1 cellular context compared by ENCODE assay signal in genomic region chr20:62952373-62953166, GRCh38.
TF ChIP-seq lines count a peak whose summit lies in the region.

TSS of gene SLC17A9 (plus strand) at chr20:62952709. CDS start at chr20:62952831, 122 bp downstream.

TF ChIP-seq in HepG2, 621 proteins besides CTCF, POLR2A, EP300 and RAD21 (continued from another document and continues in another):
- TF ChIP-seq POGK (CRISPR knock-in tag; conservative IDR thresholded peaks at IDR 0.05): peak; percentile 47; the same call in 1 of the 2 replicates
- TF ChIP-seq ZNF839 (CRISPR knock-in tag; IDR thresholded peaks at IDR 0.05; ENCODE audit: borderline replicate concordance): 0 out of 2 replicates have a peak, but pooled peaks have one; percentile 41
- TF ChIP-seq RBM22 (optimal IDR thresholded peaks at IDR 0.05; ENCODE audit: low read length): peak; percentile 1
- TF ChIP-seq ZNF562 (CRISPR knock-in tag; IDR thresholded peaks at IDR 0.05; ENCODE audit: borderline replicate concordance): no peak
- peak; percentile 65; the same call in 1 of the 2 replicates for TF ChIP-seq CBFB (CRISPR knock-in tag; IDR thresholded peaks at IDR 0.05)
- TF ChIP-seq MAF1 (CRISPR knock-in tag; IDR thresholded peaks at IDR 0.05; ENCODE audit: borderline replicate concordance): no peak; the same call in 1 of the 2 replicates
- TF ChIP-seq ZBTB25 (CRISPR knock-in tag; IDR thresholded peaks at IDR 0.05): peak; percentile 78; the same call in 1 of the 2 replicates
- TF ChIP-seq NFATC3 (CRISPR knock-in tag; IDR thresholded peaks at IDR 0.05): peak; percentile 92; the same call in 1 of the 2 replicates
- TF ChIP-seq MED1 (CRISPR knock-in tag; IDR thresholded peaks at IDR 0.05): peak; percentile 93
- peak; percentile 98 for TF ChIP-seq MXD4 (CRISPR knock-in tag; IDR thresholded peaks at IDR 0.05)
- TF ChIP-seq KLF11 (CRISPR knock-in tag; IDR thresholded peaks at IDR 0.05): peak; percentile 88
- peak; percentile 56; the same call in 1 of the 2 replicates for TF ChIP-seq AHR (CRISPR knock-in tag; IDR thresholded peaks at IDR 0.05)
- no peak for TF ChIP-seq ZNF382 (CRISPR knock-in tag; IDR thresholded peaks at IDR 0.05; ENCODE audit: borderline replicate concordance)
- peak; percentile 45; the same call in 1 of the 2 replicates for TF ChIP-seq ZNF589 (CRISPR knock-in tag; conservative IDR thresholded peaks at IDR 0.05)
- TF ChIP-seq BRD4 (CRISPR knock-in tag; IDR thresholded peaks at IDR 0.05): peak; percentile 85; the same call in 1 of the 2 replicates
- TF ChIP-seq ZNF451 (CRISPR knock-in tag; IDR thresholded peaks at IDR 0.05): peak; percentile 96
- TF ChIP-seq ZNF720 (CRISPR knock-in tag; IDR thresholded peaks at IDR 0.05): no peak
- peak; percentile 45; the same call in 1 of the 2 replicates for TF ChIP-seq ZNF567 (CRISPR knock-in tag; IDR thresholded peaks at IDR 0.05; ENCODE audit: borderline replicate concordance)
- TF ChIP-seq ZNF670 (CRISPR knock-in tag; IDR thresholded peaks at IDR 0.05; ENCODE audit: borderline replicate concordance): peak; percentile 95
- no peak; the same call in 1 of the 2 replicates for TF ChIP-seq NFKB2 (CRISPR knock-in tag; IDR thresholded peaks at IDR 0.05; ENCODE audit: borderline replicate concordance)
- TF ChIP-seq SOX13 (IDR thresholded peaks at IDR 0.05): no peak
- TF ChIP-seq SOX13 (CRISPR knock-in tag; conservative IDR thresholded peaks at IDR 0.05 in 1 of 2, IDR thresholded peaks at IDR 0.05 in 1 of 2): peak in 1 of 2 experiments; percentile 79; a peak in 2 of 4 replicates
- peak; percentile 84; the same call in 1 of the 2 replicates for TF ChIP-seq ETV6 (CRISPR knock-in tag; conservative IDR thresholded peaks at IDR 0.05)
- TF ChIP-seq SP4 (CRISPR knock-in tag; IDR thresholded peaks at IDR 0.05): peak; percentile 96
- TF ChIP-seq ZNF766 (CRISPR knock-in tag; IDR thresholded peaks at IDR 0.05; ENCODE audit: borderline replicate concordance): no peak
- TF ChIP-seq FOXK1 (CRISPR knock-in tag; IDR thresholded peaks at IDR 0.05; ENCODE audit: borderline replicate concordance, low read depth): 0 out of 2 replicates have a peak, but pooled peaks have one; percentile 49
- no peak; the same call in 1 of the 2 replicates for TF ChIP-seq RNF2 (conservative IDR thresholded peaks at IDR 0.05; ENCODE audit: low read depth)
- TF ChIP-seq STAG1 (CRISPR knock-in tag; IDR thresholded peaks at IDR 0.05): peak; percentile 55
- TF ChIP-seq NCOR1 (IDR thresholded peaks at IDR 0.05; ENCODE audit: borderline replicate concordance, low read length): no peak
- TF ChIP-seq, protein P1, sequence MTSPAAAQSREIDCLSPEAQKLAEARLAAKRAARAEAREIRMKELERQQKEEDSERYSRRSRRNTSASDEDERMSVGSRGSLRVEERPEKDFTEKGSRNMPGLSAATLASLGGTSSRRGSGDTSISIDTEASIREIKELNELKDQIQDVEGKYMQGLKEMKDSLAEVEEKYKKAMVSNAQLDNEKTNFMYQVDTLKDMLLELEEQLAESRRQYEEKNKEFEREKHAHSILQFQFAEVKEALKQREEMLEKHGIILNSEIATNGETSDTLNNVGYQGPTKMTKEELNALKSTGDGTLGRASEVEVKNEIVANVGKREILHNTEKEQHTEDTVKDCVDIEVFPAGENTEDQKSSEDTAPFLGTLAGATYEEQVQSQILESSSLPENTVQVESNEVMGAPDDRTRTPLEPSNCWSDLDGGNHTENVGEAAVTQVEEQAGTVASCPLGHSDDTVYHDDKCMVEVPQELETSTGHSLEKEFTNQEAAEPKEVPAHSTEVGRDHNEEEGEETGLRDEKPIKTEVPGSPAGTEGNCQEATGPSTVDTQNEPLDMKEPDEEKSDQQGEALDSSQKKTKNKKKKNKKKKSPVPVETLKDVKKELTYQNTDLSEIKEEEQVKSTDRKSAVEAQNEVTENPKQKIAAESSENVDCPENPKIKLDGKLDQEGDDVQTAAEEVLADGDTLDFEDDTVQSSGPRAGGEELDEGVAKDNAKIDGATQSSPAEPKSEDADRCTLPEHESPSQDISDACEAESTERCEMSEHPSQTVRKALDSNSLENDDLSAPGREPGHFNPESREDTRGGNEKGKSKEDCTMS (CRISPR knock-in tag; conservative IDR thresholded peaks at IDR 0.05): 0 out of 2 replicates have a peak, but pooled peaks have one; percentile 89
- TF ChIP-seq FOXA3 (CRISPR knock-in tag; IDR thresholded peaks at IDR 0.05): peak; percentile 79
- peak; percentile 72; the same call in 1 of the 2 replicates for TF ChIP-seq BRCA1 (CRISPR knock-in tag; IDR thresholded peaks at IDR 0.05)
- TF ChIP-seq KLF6 (CRISPR knock-in tag; IDR thresholded peaks at IDR 0.05): peak; percentile 89; the same call in 1 of the 2 replicates
- TF ChIP-seq HNRNPK (IDR thresholded peaks at IDR 0.05; ENCODE audit: low read depth, low read length, poor library complexity, severe bottlenecking): peak; percentile 92
- peak; percentile 23; the same call in 1 of the 2 replicates for TF ChIP-seq ZNF232 (CRISPR knock-in tag; IDR thresholded peaks at IDR 0.05; ENCODE audit: borderline replicate concordance)
- TF ChIP-seq MEF2D (CRISPR knock-in tag; IDR thresholded peaks at IDR 0.05): peak; percentile 90
- no peak for TF ChIP-seq NFE2L2 (IDR thresholded peaks at IDR 0.05; ENCODE audit: low read length)
- TF ChIP-seq FOXP1 (IDR thresholded peaks at IDR 0.05): no peak
- peak; percentile 56; the same call in 1 of the 2 replicates for TF ChIP-seq FOXP1 (CRISPR knock-in tag; IDR thresholded peaks at IDR 0.05)
- TF ChIP-seq ZKSCAN1 (IDR thresholded peaks at IDR 0.05; ENCODE audit: low read length): no peak
- TF ChIP-seq ZNF878 (CRISPR knock-in tag; IDR thresholded peaks at IDR 0.05): no peak
- TF ChIP-seq ZFP1 (CRISPR knock-in tag; IDR thresholded peaks at IDR 0.05): peak; percentile 67
- TF ChIP-seq FOSL2 (CRISPR knock-in tag; IDR thresholded peaks at IDR 0.05): peak; percentile 75
- TF ChIP-seq ZBTB38 (CRISPR knock-in tag; IDR thresholded peaks at IDR 0.05): peak; percentile 84; the same call in 1 of the 2 replicates
- no peak for TF ChIP-seq REL (CRISPR knock-in tag; conservative IDR thresholded peaks at IDR 0.05)
- TF ChIP-seq, protein P2, sequence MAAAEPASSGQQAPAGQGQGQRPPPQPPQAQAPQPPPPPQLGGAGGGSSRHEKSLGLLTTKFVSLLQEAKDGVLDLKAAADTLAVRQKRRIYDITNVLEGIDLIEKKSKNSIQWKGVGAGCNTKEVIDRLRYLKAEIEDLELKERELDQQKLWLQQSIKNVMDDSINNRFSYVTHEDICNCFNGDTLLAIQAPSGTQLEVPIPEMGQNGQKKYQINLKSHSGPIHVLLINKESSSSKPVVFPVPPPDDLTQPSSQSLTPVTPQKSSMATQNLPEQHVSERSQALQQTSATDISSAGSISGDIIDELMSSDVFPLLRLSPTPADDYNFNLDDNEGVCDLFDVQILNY (CRISPR knock-in tag; conservative IDR thresholded peaks at IDR 0.05): no peak; the same call in 1 of the 2 replicates
- no peak for TF ChIP-seq MBD4 (IDR thresholded peaks at IDR 0.05; ENCODE audit: borderline replicate concordance, low read length)
- TF ChIP-seq CHCHD3 (CRISPR knock-in tag; IDR thresholded peaks at IDR 0.05): peak; percentile 89
- TF ChIP-seq IKZF1 (IDR thresholded peaks at IDR 0.05): no peak
- TF ChIP-seq HOXA5 (CRISPR knock-in tag; IDR thresholded peaks at IDR 0.05): peak; percentile 98
- TF ChIP-seq ISL2 (CRISPR knock-in tag; IDR thresholded peaks at IDR 0.05): peak; percentile 88
- peak; percentile 97; the same call in 1 of the 2 replicates for TF ChIP-seq ERF (CRISPR knock-in tag; IDR thresholded peaks at IDR 0.05)
- peak; percentile 45 for TF ChIP-seq BHLHE40 (IDR thresholded peaks at IDR 0.05; ENCODE audit: low read length)
- 0 out of 2 replicates have a peak, but pooled peaks have one; percentile 20 for TF ChIP-seq KIAA2018 (CRISPR knock-in tag; IDR thresholded peaks at IDR 0.05; ENCODE audit: borderline replicate concordance)
- TF ChIP-seq ZBTB2 (CRISPR knock-in tag; IDR thresholded peaks at IDR 0.05; ENCODE audit: low read depth): 0 out of 2 replicates have a peak, but pooled peaks have one; percentile 24
- TF ChIP-seq TBX2 (CRISPR knock-in tag; IDR thresholded peaks at IDR 0.05; ENCODE audit: borderline replicate concordance): peak; percentile 93
